In the genomic region with DNA sequence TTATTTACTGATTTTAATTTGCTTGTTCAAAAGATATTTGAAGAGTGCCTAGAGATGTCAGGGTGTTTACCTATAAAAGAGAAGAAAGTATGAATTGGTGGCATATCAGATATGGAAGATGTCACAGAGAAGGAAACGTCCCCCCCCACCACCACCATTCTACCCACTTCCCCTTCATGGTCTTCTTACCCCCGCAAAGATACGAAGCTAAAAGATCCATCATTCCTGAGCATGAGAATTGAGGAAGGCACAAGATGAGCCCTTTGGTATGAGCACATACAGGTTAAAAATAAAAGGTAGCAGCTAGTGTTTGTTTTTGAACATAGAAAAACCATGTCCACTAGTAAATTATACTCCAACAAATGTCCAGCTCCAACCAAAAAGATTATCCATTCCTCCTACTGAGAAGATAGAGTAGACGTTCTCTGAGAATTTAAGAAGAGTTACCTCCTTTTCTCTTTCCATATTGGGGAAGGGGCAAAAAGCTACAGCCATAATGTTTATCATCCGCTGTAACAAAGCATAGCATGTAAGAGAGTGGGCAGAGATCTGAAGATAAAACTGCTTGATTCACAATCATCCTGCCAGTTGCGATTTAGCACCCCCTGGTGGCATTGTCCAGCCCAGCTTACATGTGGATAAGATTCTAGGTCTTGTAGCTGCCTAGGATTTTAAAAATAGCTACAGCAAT, we compare ENCODE assay signal across 9 cellular contexts. TPM values are rescaled to one million over a fixed set of nuclear protein-coding genes. Genes with fewer than 3 reads are reported as not detected.
A peak's percentile ranks its signal among the peaks of the same experiment; 100 is the strongest.
DNase-seq lines count a peak whose midpoint lies in the region; ATAC-seq and TF ChIP-seq lines count a peak whose summit lies in the region.
"Had no signal": no experiment of that assay in that cellular context is flagged by ENCODE, and none has a peak within 500 bp of the region (broad histone marks: within the 10 kb centered on the region; RNA-seq: fewer than 3 reads in every experiment).

No MANE protein-coding gene starts in this region.

- ATAC-seq in HG03342 (IDR thresholded peaks at IDR 0.05; ENCODE audit: unreplicated experiment) (peak; percentile 83), left lung (peak; percentile 95), HG02763 (IDR thresholded peaks at IDR 0.05; ENCODE audit: unreplicated experiment) (no peak)

- no peak overlapping the region for H3K9ac ChIP-seq in colonic mucosa (ENCODE audit: low read depth in 2 of 2, low read length in 2 of 2)

- H3K36me3 ChIP-seq in colonic mucosa (no peaks in the 10 kb centered on the region), left lung (no peaks in the 10 kb centered on the region)

- H3K4me1 Mint-ChIP-seq in activated CD4-positive, alpha-beta T cell treated with anti-CD3 and anti-CD28 coated beads, Interleukin-2, amount 10 ng/mL, durations not matched to agents 7 days and 5 days = peaks cover 11% of the 10 kb centered on the region

- no peak overlapping the region for H3K27ac Mint-ChIP-seq in activated CD4-positive, alpha-beta T cell treated with anti-CD3 and anti-CD28 coated beads, Interleukin-2, amount 10 ng/mL, durations not matched to agents 7 days and 5 days

- H3K4me3 Mint-ChIP-seq in activated CD4-positive, alpha-beta T cell treated with anti-CD3 and anti-CD28 coated beads, Interleukin-2, amount 10 ng/mL, durations not matched to agents 7 days and 5 days = no peak overlapping the region

- H3K27ac ChIP-seq in colonic mucosa = no peak overlapping the region
- no peak overlapping the region for H3K27ac ChIP-seq in left lung

- DNase-seq in ELR (ENCODE audit: low read depth) = peak; percentile 84
- peak; percentile 85 for DNase-seq in NCI-H69 (lab: John Stamatoyannopoulos, UW)
- DNase-seq in activated CD4-positive, alpha-beta T cell treated with anti-CD3 and anti-CD28 coated beads, Interleukin-2, amount 10 ng/mL, durations not matched to agents 7 days and 5 days = peak; percentile 93
- DNase-seq in colonic mucosa = peak; percentile 88
- DNase-seq in left lung = peak; percentile 73
- peak; percentile 82 to 89 for DNase-seq in stimulated activated CD4-positive, alpha-beta T cell treated with anti-CD3 and anti-CD28 coated beads, Interleukin-4, amount 100 ng/mL, for 48 hours (ENCODE audit: low read depth in 2 of 2)

- H3K27me3 Mint-ChIP-seq in activated CD4-positive, alpha-beta T cell treated with anti-CD3 and anti-CD28 coated beads, Interleukin-2, amount 10 ng/mL, durations not matched to agents 7 days and 5 days = no peaks in the 10 kb centered on the region

- CTCF ChIA-PET in activated CD4-positive, alpha-beta T cell treated with anti-CD3 and anti-CD28 coated beads, Interleukin-2, amount 10 ng/mL, durations not matched to agents 7 days and 5 days (lab: Charles Lee) = interaction anchor here (0.6 to 1.5 kb wide), 23 partner anchors 9 to 240 kb away, joined by 3 to 12 read pairs (median 4); partner anchors contain the start of gene HCFC2

- POLR2A ChIA-PET in activated CD4-positive, alpha-beta T cell treated with anti-CD3 and anti-CD28 coated beads, Interleukin-2, amount 10 ng/mL, durations not matched to agents 7 days and 5 days (lab: Charles Lee) = interaction anchor here (0.6 kb wide), 1 partner anchor 181 kb away, joined by 8 read pairs; no protein-coding TSS in a partner anchor

- H3K27me3 ChIP-seq in colonic mucosa (no peaks in the 10 kb centered on the region), left lung (no peaks in the 10 kb centered on the region)

- intact Hi-C loops in colonic mucosa (cut with DNase I) = loop anchor here (5.0 to 10.0 kb wide), 3 partner anchors 52 to 232 kb away; no protein-coding TSS in a partner anchor
- intact Hi-C loops in left lung (cut with DNase I) = loop anchor here in 1 of 2 donors (5.0 kb wide), 1 partner anchor 232 kb away; no protein-coding TSS in a partner anchor

- no peaks in the 10 kb centered on the region for H3K9me3 Mint-ChIP-seq in activated CD4-positive, alpha-beta T cell treated with anti-CD3 and anti-CD28 coated beads, Interleukin-2, amount 10 ng/mL, durations not matched to agents 7 days and 5 days

- TF ChIP-seq CTCF in colonic mucosa (IDR thresholded peaks at IDR 0.05) (peak; percentile 86), left lung (IDR thresholded peaks at IDR 0.05) (peak; percentile 86 to 87)

- peaks cover 1% of the 10 kb centered on the region for H3K36me3 Mint-ChIP-seq in activated CD4-positive, alpha-beta T cell treated with anti-CD3 and anti-CD28 coated beads, Interleukin-2, amount 10 ng/mL, durations not matched to agents 7 days and 5 days (ENCODE audit: low read depth)

- H3K4me1 ChIP-seq in colonic mucosa (no peaks in the 10 kb centered on the region), left lung (peaks cover 0 to 12% of the 10 kb centered on the region in 2 donors)

- H3K4me3 ChIP-seq in colonic mucosa (no peak overlapping the region), left lung (no peak overlapping the region)

- H3K9me3 ChIP-seq in colonic mucosa = no peaks in the 10 kb centered on the region
- H3K9me3 ChIP-seq in left lung = no peaks in the 10 kb centered on the region

RNA-seq across cellular contexts. Expression of gene NFYB, which starts 29.1 kb away (rescaled TPM):
- total RNA-seq in activated CD4-positive, alpha-beta T cell treated with anti-CD3 and anti-CD28 coated beads, Interleukin-2, amount 10 ng/mL, durations not matched to agents 7 days and 5 days = 10 to 100 TPM; 26.8 to 30.2 TPM
- total RNA-seq in colonic mucosa (10 to 100 TPM; 15.6 to 19.8 TPM), left lung (10 to 100 TPM; 25.0 to 29.8 TPM)

RNA-seq across cellular contexts. Expression of gene HCFC2, which starts 44.6 kb away (rescaled TPM):
- total RNA-seq in activated CD4-positive, alpha-beta T cell treated with anti-CD3 and anti-CD28 coated beads, Interleukin-2, amount 10 ng/mL, durations not matched to agents 7 days and 5 days = 10 to 100 TPM; 13.1 to 15.4 TPM
- total RNA-seq in colonic mucosa (10 to 100 TPM in 1 of 2 donors, 1 to 10 TPM in 1; 7.6 to 11.1 TPM), left lung (10 to 100 TPM; 16.7 to 18.1 TPM)

RNA-seq across cellular contexts. Expression of gene GLT8D2, which starts 58.9 kb away (rescaled TPM):
- total RNA-seq in activated CD4-positive, alpha-beta T cell treated with anti-CD3 and anti-CD28 coated beads, Interleukin-2, amount 10 ng/mL, durations not matched to agents 7 days and 5 days = not detected
- total RNA-seq in colonic mucosa = 1 to 10 TPM; 1.6 to 5.1 TPM
- total RNA-seq in left lung = 10 to 100 TPM in 1 of 2 donors, 1 to 10 TPM in 1; 7.5 to 19.2 TPM
- total RNA-seq: mononuclear cell had no signal
